1 cellular context compared by ENCODE assay signal in genomic region chr1:236438614-236439013, GRCh38.
TF ChIP-seq lines count a peak whose summit lies in the region.

No MANE protein-coding gene starts in this region.

TF ChIP-seq in K562, 482 proteins besides CTCF, POLR2A, EP300 and RAD21 (continued from another document):
- TF ChIP-seq BRF2 (IDR thresholded peaks at IDR 0.05; ENCODE audit: borderline replicate concordance, insufficient read depth, insufficient read length) (no peak), MEIS2 (IDR thresholded peaks at IDR 0.05; ENCODE audit: partially characterized antibody) (peak; percentile 91), NFE2 (IDR thresholded peaks at IDR 0.05; ENCODE audit: low read depth) (peak; percentile 49; the same call in 1 of the 2 replicates), PBX2 (CRISPR knock-in tag; IDR thresholded peaks at IDR 0.05; ENCODE audit: low read depth) (no peak), PBX2 (tag; conservative IDR thresholded peaks at IDR 0.05; ENCODE audit: low read depth) (peak; percentile 83), POLR2G (IDR thresholded peaks at IDR 0.05; ENCODE audit: low read depth, low read length) (no peak), SAFB (IDR thresholded peaks at IDR 0.05; ENCODE audit: borderline replicate concordance, low read depth, low read length) (no peak), NFIC (IDR thresholded peaks at IDR 0.05) (no peak)
